Comparison of ENCODE assay signal across 21 cellular contexts in genomic region chr19:11123076-11123567, GRCh38.
"Had no signal": no experiment of that assay in that cellular context is flagged by ENCODE, and none has a peak within 500 bp of the region (broad histone marks: within the 10 kb centered on the region; RNA-seq: fewer than 3 reads in every experiment).

No MANE protein-coding gene starts in this region.

- H3K4me3 Mint-ChIP-seq: naive thymus-derived CD8-positive, alpha-beta T cell; nephron progenitor cell; stimulated activated effector memory CD8-positive, alpha-beta T cell treated with anti-CD3 and anti-CD28 coated beads, Interleukin-12 subunit alpha, Interleukin-12 subunit beta, amount 100 ng/mL, for 72 hours had no signal

- H3K27ac ChIP-seq: left ventricle myocardium inferior, lower lobe of right lung, parathyroid adenoma, prostate gland, right atrium auricular region, sigmoid colon, stomach, thyroid gland, vagina had no signal

- H3K4me3 ChIP-seq: dorsolateral prefrontal cortex, left ventricle myocardium inferior, lower lobe of right lung, prostate gland, right atrium auricular region, sigmoid colon, stomach, thyroid gland, vagina had no signal

- H3K27me3 Mint-ChIP-seq: naive thymus-derived CD8-positive, alpha-beta T cell had no signal

- H3K4me1 ChIP-seq: lower lobe of right lung, prostate gland, right atrium auricular region had no signal

- H3K9ac ChIP-seq: parathyroid adenoma had no signal

- H3K4me1 Mint-ChIP-seq: nephron progenitor cell; stimulated activated effector memory CD8-positive, alpha-beta T cell treated with anti-CD3 and anti-CD28 coated beads, Interleukin-12 subunit alpha, Interleukin-12 subunit beta, amount 100 ng/mL, for 72 hours had no signal

- DNase-seq: dorsolateral prefrontal cortex; effector CD4-positive, alpha-beta T cell; kidney; left colon; left ventricle myocardium inferior; lower lobe of right lung; naive thymus-derived CD8-positive, alpha-beta T cell; nephron progenitor cell; occipital lobe; sigmoid colon; stimulated activated CD4-positive, alpha-beta T cell treated with anti-CD3 and anti-CD28 coated beads, Interleukin-2, amount 100 ng/mL, for 24 hours; stimulated activated CD4-positive, alpha-beta T cell treated with anti-CD3 and anti-CD28 coated beads, Interleukin-4, amount 100 ng/mL, for 24 hours; stimulated activated naive CD4-positive, alpha-beta T cell treated with Interleukin-2 at 50 U/mL for 16 hours; stomach; thyroid gland; trophoblast cell had no signal

- ATAC-seq: left colon; lower lobe of right lung; naive thymus-derived CD8-positive, alpha-beta T cell; stimulated activated effector memory CD8-positive, alpha-beta T cell treated with anti-CD3 and anti-CD28 coated beads, Interleukin-12 subunit alpha, Interleukin-12 subunit beta, amount 100 ng/mL, for 72 hours had no signal

- H3K9me3 Mint-ChIP-seq: naive thymus-derived CD8-positive, alpha-beta T cell; nephron progenitor cell; stimulated activated effector memory CD8-positive, alpha-beta T cell treated with anti-CD3 and anti-CD28 coated beads, Interleukin-12 subunit alpha, Interleukin-12 subunit beta, amount 100 ng/mL, for 72 hours had no signal

- H3K9me3 ChIP-seq: left ventricle myocardium inferior, lower lobe of right lung, prostate gland, right atrium auricular region, sigmoid colon, stomach, thyroid gland, vagina had no signal

- H3K27me3 ChIP-seq: dorsolateral prefrontal cortex, right atrium auricular region, sigmoid colon, stomach, thyroid gland, vagina had no signal

- H3K27ac Mint-ChIP-seq: nephron progenitor cell; stimulated activated effector memory CD8-positive, alpha-beta T cell treated with anti-CD3 and anti-CD28 coated beads, Interleukin-12 subunit alpha, Interleukin-12 subunit beta, amount 100 ng/mL, for 72 hours had no signal
